In the genomic region with DNA sequence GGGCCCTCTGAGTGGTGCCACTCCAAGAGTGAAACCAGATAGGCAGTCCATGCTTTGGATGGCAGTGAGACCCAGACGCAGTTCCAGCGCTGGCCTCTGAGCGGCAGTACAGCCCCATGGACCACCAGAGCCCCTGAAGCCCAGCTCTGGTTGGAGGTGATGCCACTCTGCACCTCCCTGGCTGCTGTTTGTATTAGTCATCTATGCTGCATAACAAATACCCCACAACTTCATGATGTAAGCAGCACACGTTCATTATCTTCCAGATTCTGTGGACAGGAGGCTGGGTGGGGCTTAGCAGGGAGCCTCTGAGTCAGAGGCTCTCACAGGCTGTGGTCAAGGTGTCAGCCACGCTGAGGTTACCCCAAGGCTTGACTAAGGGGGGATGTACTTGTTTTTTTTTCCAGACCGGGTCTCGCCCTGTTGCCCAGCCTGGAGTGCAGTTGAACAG, we compare ENCODE assay signal across 1 cellular context.
TF ChIP-seq lines count a peak whose summit lies in the region.

No MANE protein-coding gene starts in this region.

TF ChIP-seq in K562, 482 proteins besides CTCF, POLR2A, EP300 and RAD21 (continued from another document and continues in another):
- TF ChIP-seq, protein P1, sequence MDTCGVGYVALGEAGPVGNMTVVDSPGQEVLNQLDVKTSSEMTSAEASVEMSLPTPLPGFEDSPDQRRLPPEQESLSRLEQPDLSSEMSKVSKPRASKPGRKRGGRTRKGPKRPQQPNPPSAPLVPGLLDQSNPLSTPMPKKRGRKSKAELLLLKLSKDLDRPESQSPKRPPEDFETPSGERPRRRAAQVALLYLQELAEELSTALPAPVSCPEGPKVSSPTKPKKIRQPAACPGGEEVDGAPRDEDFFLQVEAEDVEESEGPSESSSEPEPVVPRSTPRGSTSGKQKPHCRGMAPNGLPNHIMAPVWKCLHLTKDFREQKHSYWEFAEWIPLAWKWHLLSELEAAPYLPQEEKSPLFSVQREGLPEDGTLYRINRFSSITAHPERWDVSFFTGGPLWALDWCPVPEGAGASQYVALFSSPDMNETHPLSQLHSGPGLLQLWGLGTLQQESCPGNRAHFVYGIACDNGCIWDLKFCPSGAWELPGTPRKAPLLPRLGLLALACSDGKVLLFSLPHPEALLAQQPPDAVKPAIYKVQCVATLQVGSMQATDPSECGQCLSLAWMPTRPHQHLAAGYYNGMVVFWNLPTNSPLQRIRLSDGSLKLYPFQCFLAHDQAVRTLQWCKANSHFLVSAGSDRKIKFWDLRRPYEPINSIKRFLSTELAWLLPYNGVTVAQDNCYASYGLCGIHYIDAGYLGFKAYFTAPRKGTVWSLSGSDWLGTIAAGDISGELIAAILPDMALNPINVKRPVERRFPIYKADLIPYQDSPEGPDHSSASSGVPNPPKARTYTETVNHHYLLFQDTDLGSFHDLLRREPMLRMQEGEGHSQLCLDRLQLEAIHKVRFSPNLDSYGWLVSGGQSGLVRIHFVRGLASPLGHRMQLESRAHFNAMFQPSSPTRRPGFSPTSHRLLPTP (IDR thresholded peaks at IDR 0.05; ENCODE audit: borderline replicate concordance, extremely low read depth, insufficient read length) = no peak
- TF ChIP-seq, protein P2, sequence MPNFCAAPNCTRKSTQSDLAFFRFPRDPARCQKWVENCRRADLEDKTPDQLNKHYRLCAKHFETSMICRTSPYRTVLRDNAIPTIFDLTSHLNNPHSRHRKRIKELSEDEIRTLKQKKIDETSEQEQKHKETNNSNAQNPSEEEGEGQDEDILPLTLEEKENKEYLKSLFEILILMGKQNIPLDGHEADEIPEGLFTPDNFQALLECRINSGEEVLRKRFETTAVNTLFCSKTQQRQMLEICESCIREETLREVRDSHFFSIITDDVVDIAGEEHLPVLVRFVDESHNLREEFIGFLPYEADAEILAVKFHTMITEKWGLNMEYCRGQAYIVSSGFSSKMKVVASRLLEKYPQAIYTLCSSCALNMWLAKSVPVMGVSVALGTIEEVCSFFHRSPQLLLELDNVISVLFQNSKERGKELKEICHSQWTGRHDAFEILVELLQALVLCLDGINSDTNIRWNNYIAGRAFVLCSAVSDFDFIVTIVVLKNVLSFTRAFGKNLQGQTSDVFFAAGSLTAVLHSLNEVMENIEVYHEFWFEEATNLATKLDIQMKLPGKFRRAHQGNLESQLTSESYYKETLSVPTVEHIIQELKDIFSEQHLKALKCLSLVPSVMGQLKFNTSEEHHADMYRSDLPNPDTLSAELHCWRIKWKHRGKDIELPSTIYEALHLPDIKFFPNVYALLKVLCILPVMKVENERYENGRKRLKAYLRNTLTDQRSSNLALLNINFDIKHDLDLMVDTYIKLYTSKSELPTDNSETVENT (CRISPR knock-in tag; IDR thresholded peaks at IDR 0.05) = no peak
- TF ChIP-seq, protein P3, sequence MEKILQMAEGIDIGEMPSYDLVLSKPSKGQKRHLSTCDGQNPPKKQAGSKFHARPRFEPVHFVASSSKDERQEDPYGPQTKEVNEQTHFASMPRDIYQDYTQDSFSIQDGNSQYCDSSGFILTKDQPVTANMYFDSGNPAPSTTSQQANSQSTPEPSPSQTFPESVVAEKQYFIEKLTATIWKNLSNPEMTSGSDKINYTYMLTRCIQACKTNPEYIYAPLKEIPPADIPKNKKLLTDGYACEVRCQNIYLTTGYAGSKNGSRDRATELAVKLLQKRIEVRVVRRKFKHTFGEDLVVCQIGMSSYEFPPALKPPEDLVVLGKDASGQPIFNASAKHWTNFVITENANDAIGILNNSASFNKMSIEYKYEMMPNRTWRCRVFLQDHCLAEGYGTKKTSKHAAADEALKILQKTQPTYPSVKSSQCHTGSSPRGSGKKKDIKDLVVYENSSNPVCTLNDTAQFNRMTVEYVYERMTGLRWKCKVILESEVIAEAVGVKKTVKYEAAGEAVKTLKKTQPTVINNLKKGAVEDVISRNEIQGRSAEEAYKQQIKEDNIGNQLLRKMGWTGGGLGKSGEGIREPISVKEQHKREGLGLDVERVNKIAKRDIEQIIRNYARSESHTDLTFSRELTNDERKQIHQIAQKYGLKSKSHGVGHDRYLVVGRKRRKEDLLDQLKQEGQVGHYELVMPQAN (IDR thresholded peaks at IDR 0.05; ENCODE audit: borderline replicate concordance) = no peak
- TF ChIP-seq RFX7 (CRISPR knock-in tag; IDR thresholded peaks at IDR 0.05) = no peak
- TF ChIP-seq, protein P4, sequence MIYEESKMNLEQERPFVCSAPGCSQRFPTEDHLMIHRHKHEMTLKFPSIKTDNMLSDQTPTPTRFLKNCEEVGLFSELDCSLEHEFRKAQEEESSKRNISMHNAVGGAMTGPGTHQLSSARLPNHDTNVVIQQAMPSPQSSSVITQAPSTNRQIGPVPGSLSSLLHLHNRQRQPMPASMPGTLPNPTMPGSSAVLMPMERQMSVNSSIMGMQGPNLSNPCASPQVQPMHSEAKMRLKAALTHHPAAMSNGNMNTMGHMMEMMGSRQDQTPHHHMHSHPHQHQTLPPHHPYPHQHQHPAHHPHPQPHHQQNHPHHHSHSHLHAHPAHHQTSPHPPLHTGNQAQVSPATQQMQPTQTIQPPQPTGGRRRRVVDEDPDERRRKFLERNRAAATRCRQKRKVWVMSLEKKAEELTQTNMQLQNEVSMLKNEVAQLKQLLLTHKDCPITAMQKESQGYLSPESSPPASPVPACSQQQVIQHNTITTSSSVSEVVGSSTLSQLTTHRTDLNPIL (CRISPR knock-in tag; IDR thresholded peaks at IDR 0.05) = no peak
- peak; percentile 42 for TF ChIP-seq EP400 (IDR thresholded peaks at IDR 0.05)
- no peak for TF ChIP-seq ZNF184 (CRISPR knock-in tag; IDR thresholded peaks at IDR 0.05)
- TF ChIP-seq PTTG1 (tag; IDR thresholded peaks at IDR 0.05; ENCODE audit: low read depth) = no peak
- TF ChIP-seq ZNF764 (CRISPR knock-in tag; IDR thresholded peaks at IDR 0.05; ENCODE audit: low read depth) = no peak
- TF ChIP-seq, protein P5, sequence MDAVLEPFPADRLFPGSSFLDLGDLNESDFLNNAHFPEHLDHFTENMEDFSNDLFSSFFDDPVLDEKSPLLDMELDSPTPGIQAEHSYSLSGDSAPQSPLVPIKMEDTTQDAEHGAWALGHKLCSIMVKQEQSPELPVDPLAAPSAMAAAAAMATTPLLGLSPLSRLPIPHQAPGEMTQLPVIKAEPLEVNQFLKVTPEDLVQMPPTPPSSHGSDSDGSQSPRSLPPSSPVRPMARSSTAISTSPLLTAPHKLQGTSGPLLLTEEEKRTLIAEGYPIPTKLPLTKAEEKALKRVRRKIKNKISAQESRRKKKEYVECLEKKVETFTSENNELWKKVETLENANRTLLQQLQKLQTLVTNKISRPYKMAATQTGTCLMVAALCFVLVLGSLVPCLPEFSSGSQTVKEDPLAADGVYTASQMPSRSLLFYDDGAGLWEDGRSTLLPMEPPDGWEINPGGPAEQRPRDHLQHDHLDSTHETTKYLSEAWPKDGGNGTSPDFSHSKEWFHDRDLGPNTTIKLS (IDR thresholded peaks at IDR 0.05; ENCODE audit: borderline replicate concordance, low read depth) = no peak
- TF ChIP-seq, protein P6, sequence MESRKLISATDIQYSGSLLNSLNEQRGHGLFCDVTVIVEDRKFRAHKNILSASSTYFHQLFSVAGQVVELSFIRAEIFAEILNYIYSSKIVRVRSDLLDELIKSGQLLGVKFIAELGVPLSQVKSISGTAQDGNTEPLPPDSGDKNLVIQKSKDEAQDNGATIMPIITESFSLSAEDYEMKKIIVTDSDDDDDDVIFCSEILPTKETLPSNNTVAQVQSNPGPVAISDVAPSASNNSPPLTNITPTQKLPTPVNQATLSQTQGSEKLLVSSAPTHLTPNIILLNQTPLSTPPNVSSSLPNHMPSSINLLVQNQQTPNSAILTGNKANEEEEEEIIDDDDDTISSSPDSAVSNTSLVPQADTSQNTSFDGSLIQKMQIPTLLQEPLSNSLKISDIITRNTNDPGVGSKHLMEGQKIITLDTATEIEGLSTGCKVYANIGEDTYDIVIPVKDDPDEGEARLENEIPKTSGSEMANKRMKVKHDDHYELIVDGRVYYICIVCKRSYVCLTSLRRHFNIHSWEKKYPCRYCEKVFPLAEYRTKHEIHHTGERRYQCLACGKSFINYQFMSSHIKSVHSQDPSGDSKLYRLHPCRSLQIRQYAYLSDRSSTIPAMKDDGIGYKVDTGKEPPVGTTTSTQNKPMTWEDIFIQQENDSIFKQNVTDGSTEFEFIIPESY (CRISPR knock-in tag; IDR thresholded peaks at IDR 0.05) = no peak; the same call in 1 of the 2 replicates
- TF ChIP-seq, protein P7, sequence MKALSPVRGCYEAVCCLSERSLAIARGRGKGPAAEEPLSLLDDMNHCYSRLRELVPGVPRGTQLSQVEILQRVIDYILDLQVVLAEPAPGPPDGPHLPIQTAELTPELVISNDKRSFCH (CRISPR knock-in tag; IDR thresholded peaks at IDR 0.05) = no peak
- TF ChIP-seq, protein P7 (tag; IDR thresholded peaks at IDR 0.05) = peak; percentile 42; the same call in 1 of the 2 replicates
- TF ChIP-seq, protein P8, sequence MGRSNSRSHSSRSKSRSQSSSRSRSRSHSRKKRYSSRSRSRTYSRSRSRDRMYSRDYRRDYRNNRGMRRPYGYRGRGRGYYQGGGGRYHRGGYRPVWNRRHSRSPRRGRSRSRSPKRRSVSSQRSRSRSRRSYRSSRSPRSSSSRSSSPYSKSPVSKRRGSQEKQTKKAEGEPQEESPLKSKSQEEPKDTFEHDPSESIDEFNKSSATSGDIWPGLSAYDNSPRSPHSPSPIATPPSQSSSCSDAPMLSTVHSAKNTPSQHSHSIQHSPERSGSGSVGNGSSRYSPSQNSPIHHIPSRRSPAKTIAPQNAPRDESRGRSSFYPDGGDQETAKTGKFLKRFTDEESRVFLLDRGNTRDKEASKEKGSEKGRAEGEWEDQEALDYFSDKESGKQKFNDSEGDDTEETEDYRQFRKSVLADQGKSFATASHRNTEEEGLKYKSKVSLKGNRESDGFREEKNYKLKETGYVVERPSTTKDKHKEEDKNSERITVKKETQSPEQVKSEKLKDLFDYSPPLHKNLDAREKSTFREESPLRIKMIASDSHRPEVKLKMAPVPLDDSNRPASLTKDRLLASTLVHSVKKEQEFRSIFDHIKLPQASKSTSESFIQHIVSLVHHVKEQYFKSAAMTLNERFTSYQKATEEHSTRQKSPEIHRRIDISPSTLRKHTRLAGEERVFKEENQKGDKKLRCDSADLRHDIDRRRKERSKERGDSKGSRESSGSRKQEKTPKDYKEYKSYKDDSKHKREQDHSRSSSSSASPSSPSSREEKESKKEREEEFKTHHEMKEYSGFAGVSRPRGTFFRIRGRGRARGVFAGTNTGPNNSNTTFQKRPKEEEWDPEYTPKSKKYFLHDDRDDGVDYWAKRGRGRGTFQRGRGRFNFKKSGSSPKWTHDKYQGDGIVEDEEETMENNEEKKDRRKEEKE (IDR thresholded peaks at IDR 0.05; ENCODE audit: borderline replicate concordance in 1 of 2, control insufficient read depth in 1 of 2, low read depth in 2 of 2, low read length in 1 of 2) = peak in 1 of 2 experiments; percentile 32; a peak in 1 of 4 replicates
- no peak for TF ChIP-seq ZNF217 (CRISPR knock-in tag; IDR thresholded peaks at IDR 0.05)
- TF ChIP-seq ZNF766 (CRISPR knock-in tag; conservative IDR thresholded peaks at IDR 0.05) = no peak
- TF ChIP-seq SRSF3 (IDR thresholded peaks at IDR 0.05; ENCODE audit: insufficient read depth, low read length) = no peak
- TF ChIP-seq STAT5A (IDR thresholded peaks at IDR 0.05; ENCODE audit: borderline replicate concordance, low read length) = no peak
- TF ChIP-seq FOSL1 (tag; conservative IDR thresholded peaks at IDR 0.05) = no peak
- TF ChIP-seq FOXP1 (CRISPR knock-in tag; IDR thresholded peaks at IDR 0.05) = no peak
- no peak for TF ChIP-seq C11orf30 (IDR thresholded peaks at IDR 0.05; ENCODE audit: low read depth)
